Comparison of ENCODE assay signal across 13 cellular contexts in genomic region chr12:51906452-51907082, GRCh38. TPM values are rescaled to one million over a fixed set of nuclear protein-coding genes. Genes with fewer than 3 reads are reported as not detected.
A peak's percentile ranks its signal among the peaks of the same experiment; 100 is the strongest.
DNase-seq lines count a peak whose midpoint lies in the region; ATAC-seq and TF ChIP-seq lines count a peak whose summit lies in the region.
"Had no signal": no experiment of that assay in that cellular context is flagged by ENCODE, and none has a peak within 500 bp of the region (broad histone marks: within the 10 kb centered on the region; RNA-seq: fewer than 3 reads in every experiment).

No MANE protein-coding gene starts in this region.

- H3K9me3 Mint-ChIP-seq in CD8-positive, alpha-beta memory T cell = no peaks in the 10 kb centered on the region
- H3K9me3 Mint-ChIP-seq: CD4-positive, alpha-beta T cell; mesothelial cell of epicardium had no signal

- no peaks in the 10 kb centered on the region for H3K4me1 ChIP-seq in CD8-positive, alpha-beta memory T cell (ENCODE audit: insufficient read depth, low read length)
- no peaks in the 10 kb centered on the region for H3K4me1 ChIP-seq in HAP-1

- in situ Hi-C loops in HAP-1 (cut with MboI; ENCODE audit: low sequenced_read_pairs) = no loop called here

- H3K36me3 ChIP-seq in CD8-positive, alpha-beta memory T cell (ENCODE audit: insufficient read depth, low read length) = no peaks in the 10 kb centered on the region
- H3K36me3 ChIP-seq in HAP-1 (replicated peaks) = no peaks in the 10 kb centered on the region

- no peak overlapping the region for H3K27ac Mint-ChIP-seq in CD8-positive, alpha-beta memory T cell
- H3K27ac Mint-ChIP-seq: CD4-positive, alpha-beta T cell; mesothelial cell of epicardium had no signal

- peak overlapping the region; percentile 31 for H3K27ac ChIP-seq in CD8-positive, alpha-beta memory T cell (ENCODE audit: low read depth, low read length)

- H3K4me3 ChIP-seq in CD8-positive, alpha-beta memory T cell (ENCODE audit: low read length) = no peak overlapping the region
- peak overlapping the region; percentile 61 for H3K4me3 ChIP-seq in choroid plexus epithelial cell (ENCODE audit: low read depth, low read length)
- peak overlapping the region; percentile 46; the same call in 1 of the 2 replicates for H3K4me3 ChIP-seq in iPS-18c (ENCODE audit: insufficient read depth, low read depth, low read length)
- H3K4me3 ChIP-seq in skeletal muscle cell (ENCODE audit: low read depth, low read length) = peak overlapping the region; percentile 47
- H3K4me3 ChIP-seq in HAP-1 = no peak overlapping the region

- no peak overlapping the region for H3K4me3 Mint-ChIP-seq in CD8-positive, alpha-beta memory T cell
- H3K4me3 Mint-ChIP-seq: CD4-positive, alpha-beta T cell; mesothelial cell of epicardium had no signal

- H3K27me3 ChIP-seq in CD8-positive, alpha-beta memory T cell (ENCODE audit: insufficient read depth, low read length, poor library complexity, severe bottlenecking) = peaks cover 10% of the 10 kb centered on the region
- no peaks in the 10 kb centered on the region for H3K27me3 ChIP-seq in HAP-1 (ENCODE audit: low read depth)

- CTCF ChIA-PET in CD8-positive, alpha-beta memory T cell (lab: Charles Lee) = interaction anchor here (1.3 kb wide), 1 partner anchor 86 kb away, joined by 3 read pairs; no protein-coding TSS in a partner anchor

- DNase-seq in CD8-positive, alpha-beta memory T cell = no peak
- DNase-seq in choroid plexus epithelial cell (ENCODE audit: low read depth) = no peak
- DNase-seq in skeletal muscle cell (ENCODE audit: low read depth) = no peak
- no peak for DNase-seq in RPMI8226
- no peak for DNase-seq in HAP-1 (ENCODE audit: low spot score in 2 of 2)
- DNase-seq: CD4-positive, alpha-beta T cell; Karpas-422; stimulated activated CD4-positive, alpha-beta T cell treated with anti-CD3 and anti-CD28 coated beads, Interleukin-4, amount 100 ng/mL, for 4 hours had no signal

- peaks cover 0 to 8% (median 0%) of the 10 kb centered on the region in 3 donors for H3K4me1 Mint-ChIP-seq in CD8-positive, alpha-beta memory T cell

- H3K9me3 ChIP-seq in CD8-positive, alpha-beta memory T cell (ENCODE audit: low read length) = no peaks in the 10 kb centered on the region
- H3K9me3 ChIP-seq in iPS-18c (ENCODE audit: control insufficient read depth, insufficient read depth, low read length) (no peaks in the 10 kb centered on the region), HAP-1 (no peaks in the 10 kb centered on the region)

- no peak for TF ChIP-seq CTCF in choroid plexus epithelial cell (conservative IDR thresholded peaks at IDR 0.05; ENCODE audit: low read depth, low read length)

- POLR2A ChIA-PET in CD8-positive, alpha-beta memory T cell (lab: Charles Lee) = no interaction called here

- peaks cover 17 to 48% of the 10 kb centered on the region in 2 donors for H3K27me3 Mint-ChIP-seq in CD8-positive, alpha-beta memory T cell

- no peaks in the 10 kb centered on the region for H3K36me3 Mint-ChIP-seq in CD8-positive, alpha-beta memory T cell
- H3K36me3 Mint-ChIP-seq: mesothelial cell of epicardium had no signal

- ATAC-seq in HG03442 (IDR thresholded peaks at IDR 0.05; ENCODE audit: unreplicated experiment) (no peak), GM21737 (IDR thresholded peaks at IDR 0.05; ENCODE audit: unreplicated experiment) (no peak)

RNA-seq across cellular contexts. Expression of gene ACVRL1, which starts 0.7 kb away (rescaled TPM):
- total RNA-seq in CD8-positive, alpha-beta memory T cell = under 1 TPM in 1 of 2 experiments, not detected in 1; 0.07 TPM
- polyA plus RNA-seq in CD8-positive, alpha-beta memory T cell = not detected
- total RNA-seq: CD4-positive, alpha-beta T cell; mesothelial cell of epicardium; NCI-H460 had no signal

RNA-seq across cellular contexts. Expression of gene ANKRD33, which starts 18.7 kb away (rescaled TPM):
- not detected for total RNA-seq in CD8-positive, alpha-beta memory T cell
- not detected for polyA plus RNA-seq in CD8-positive, alpha-beta memory T cell
- total RNA-seq: CD4-positive, alpha-beta T cell; NCI-H460 had no signal

RNA-seq across cellular contexts. Expression of gene ACVR1B, which starts 44.9 kb away (rescaled TPM):
- total RNA-seq in CD8-positive, alpha-beta memory T cell = 1 to 10 TPM; 7.8 to 8.7 TPM
- 1.3 TPM for polyA plus RNA-seq in CD8-positive, alpha-beta memory T cell

RNA-seq across cellular contexts. Expression of gene FIGNL2, which starts 58.0 kb away (rescaled TPM):
- under 1 TPM; 0.42 to 0.70 TPM for total RNA-seq in CD8-positive, alpha-beta memory T cell
- polyA plus RNA-seq in CD8-positive, alpha-beta memory T cell = 0.12 TPM

Comparison
In these comparisons a context has a peak if more than half of its experiments do, and no peak if none do; other contexts are left out.
1. H3K4me3 ChIP-seq: peak in choroid plexus epithelial cell (single experiment), iPS-18c (single experiment) and skeletal muscle cell (single experiment); none in CD8-positive, alpha-beta memory T cell (single experiment) and HAP-1 (single experiment).